Comparison of ENCODE assay signal across 11 cellular contexts in genomic region chr2:174554514-174555119, GRCh38.
DNase-seq lines count a peak whose midpoint lies in the region; ATAC-seq and TF ChIP-seq lines count a peak whose summit lies in the region.
"Had no signal": no experiment of that assay in that cellular context is flagged by ENCODE, and none has a peak within 500 bp of the region (broad histone marks: within the 10 kb centered on the region; RNA-seq: fewer than 3 reads in every experiment).

No MANE protein-coding gene starts in this region.

- peaks cover 43% of the 10 kb centered on the region for H3F3A ChIP-seq in SU-DHL-6 (ENCODE audit: insufficient read depth)

- no peaks in the 10 kb centered on the region for H3K27me3 ChIP-seq in SU-DHL-6 (ENCODE audit: low read length)
- H3K27me3 ChIP-seq in effector memory CD4-positive, alpha-beta T cell (replicated peaks; ENCODE audit: control insufficient read depth, insufficient read depth, low read length, poor library complexity, severe bottlenecking): no peaks in the 10 kb centered on the region
- H3K27me3 ChIP-seq: tibial artery had no signal

- no peak for TF ChIP-seq CTCF in SU-DHL-6 (IDR thresholded peaks at IDR 0.05; ENCODE audit: insufficient read depth, low read length, poor library complexity, severe bottlenecking)

- ATAC-seq in stimulated activated naive CD8-positive, alpha-beta T cell treated with anti-CD3 and anti-CD28 coated beads, Interleukin-15, amount 100 ng/mL, for 72 hours: peak; percentile 63
- ATAC-seq in GM21360 (IDR thresholded peaks at IDR 0.05; ENCODE audit: unreplicated experiment) (no peak), GM18858 (IDR thresholded peaks at IDR 0.05; ENCODE audit: unreplicated experiment) (no peak)

- CTCF ChIA-PET in activated naive CD4-positive, alpha-beta T cell treated with anti-CD3 and anti-CD28 coated beads, Interleukin-2, amount 10 ng/mL, durations not matched to agents 7 days and 5 days (lab: Charles Lee): interaction anchor here (0.8 kb wide), 1 partner anchor 133 kb away, joined by 4 read pairs; no protein-coding TSS in a partner anchor

- peaks cover 6% of the 10 kb centered on the region for H3K9me3 Mint-ChIP-seq in activated naive CD4-positive, alpha-beta T cell treated with anti-CD3 and anti-CD28 coated beads, Interleukin-2, amount 10 ng/mL, durations not matched to agents 7 days and 5 days
- H3K9me3 Mint-ChIP-seq in stimulated activated naive CD8-positive, alpha-beta T cell treated with anti-CD3 and anti-CD28 coated beads, Interleukin-15, amount 100 ng/mL, for 72 hours: no peaks in the 10 kb centered on the region

- peak overlapping the region; percentile 14 for H3K4me2 ChIP-seq in SU-DHL-6 (ENCODE audit: low read depth, low read length, poor library complexity, severe bottlenecking)

- peak overlapping the region; percentile 85 for H3K27ac Mint-ChIP-seq in activated naive CD4-positive, alpha-beta T cell treated with anti-CD3 and anti-CD28 coated beads, Interleukin-2, amount 10 ng/mL, durations not matched to agents 7 days and 5 days
- peak overlapping the region; percentile 71 to 95 for H3K27ac Mint-ChIP-seq in stimulated activated naive CD8-positive, alpha-beta T cell treated with anti-CD3 and anti-CD28 coated beads, Interleukin-15, amount 100 ng/mL, for 72 hours

- peaks cover 16% of the 10 kb centered on the region for H3K4me1 ChIP-seq in effector memory CD4-positive, alpha-beta T cell (ENCODE audit: control insufficient read depth, insufficient read depth, low read length, poor library complexity, severe bottlenecking)
- H3K4me1 ChIP-seq: tibial artery had no signal

- H3K36me3 ChIP-seq in SU-DHL-6 (ENCODE audit: low read length): peaks cover 8% of the 10 kb centered on the region; the same call in 1 of the 2 replicates
- H3K36me3 ChIP-seq in effector memory CD4-positive, alpha-beta T cell (ENCODE audit: control insufficient read depth, insufficient read depth, low read length): peaks cover 11% of the 10 kb centered on the region

- no peaks in the 10 kb centered on the region for H3K27me3 Mint-ChIP-seq in activated naive CD4-positive, alpha-beta T cell treated with anti-CD3 and anti-CD28 coated beads, Interleukin-2, amount 10 ng/mL, durations not matched to agents 7 days and 5 days
- H3K27me3 Mint-ChIP-seq in stimulated activated naive CD8-positive, alpha-beta T cell treated with anti-CD3 and anti-CD28 coated beads, Interleukin-15, amount 100 ng/mL, for 72 hours: no peaks in the 10 kb centered on the region

- no peak overlapping the region for H3K4me3 ChIP-seq in SU-DHL-6 (ENCODE audit: insufficient read depth, low read length, poor library complexity, severe bottlenecking)
- no peak overlapping the region for H3K4me3 ChIP-seq in effector memory CD4-positive, alpha-beta T cell (ENCODE audit: insufficient read depth, low read depth, low read length, poor library complexity, severe bottlenecking)
- H3K4me3 ChIP-seq: tibial artery had no signal

- no peak overlapping the region for H3K9ac ChIP-seq in SU-DHL-6 (ENCODE audit: low read length)

- H3K4me1 Mint-ChIP-seq in activated naive CD4-positive, alpha-beta T cell treated with anti-CD3 and anti-CD28 coated beads, Interleukin-2, amount 10 ng/mL, durations not matched to agents 7 days and 5 days: peaks cover 42% of the 10 kb centered on the region
- peaks cover 54% of the 10 kb centered on the region for H3K4me1 Mint-ChIP-seq in stimulated activated naive CD8-positive, alpha-beta T cell treated with anti-CD3 and anti-CD28 coated beads, Interleukin-15, amount 100 ng/mL, for 72 hours

- H4K20me1 ChIP-seq in SU-DHL-6 (ENCODE audit: low read depth, low read length): no peaks in the 10 kb centered on the region

- peak overlapping the region; percentile 61 for H3K27ac ChIP-seq in SU-DHL-6 (ENCODE audit: low read depth, low read length)
- peak overlapping the region; percentile 72 for H3K27ac ChIP-seq in effector memory CD4-positive, alpha-beta T cell (ENCODE audit: insufficient read depth, low read length, poor library complexity, severe bottlenecking)
- H3K27ac ChIP-seq: tibial artery had no signal

- H3K9me2 ChIP-seq in SU-DHL-6 (replicated peaks; ENCODE audit: insufficient read depth, low read length): no peaks in the 10 kb centered on the region

- no peak overlapping the region for H3K4me3 Mint-ChIP-seq in activated naive CD4-positive, alpha-beta T cell treated with anti-CD3 and anti-CD28 coated beads, Interleukin-2, amount 10 ng/mL, durations not matched to agents 7 days and 5 days
- H3K4me3 Mint-ChIP-seq in stimulated activated naive CD8-positive, alpha-beta T cell treated with anti-CD3 and anti-CD28 coated beads, Interleukin-15, amount 100 ng/mL, for 72 hours: peak overlapping the region; percentile 27 to 39

- H3K9me3 ChIP-seq in SU-DHL-6 (ENCODE audit: insufficient read depth, low read length): no peaks in the 10 kb centered on the region
- no peaks in the 10 kb centered on the region for H3K9me3 ChIP-seq in effector memory CD4-positive, alpha-beta T cell (ENCODE audit: control insufficient read depth, low read length)
- H3K9me3 ChIP-seq: tibial artery had no signal

- DNase-seq in activated naive CD4-positive, alpha-beta T cell treated with anti-CD3 and anti-CD28 coated beads, Interleukin-2, amount 10 ng/mL, durations not matched to agents 7 days and 5 days: no peak
- no peak for DNase-seq in activated naive CD4-positive, alpha-beta T cell treated with Interleukin-2 at 50 U/mL for 16 hours
- DNase-seq in effector memory CD4-positive, alpha-beta T cell: no peak
- no peak for DNase-seq in stimulated activated naive CD8-positive, alpha-beta T cell treated with anti-CD3 and anti-CD28 coated beads, Interleukin-15, amount 100 ng/mL, for 72 hours
- no peak for DNase-seq in NCI-H524 (lab: John Stamatoyannopoulos, UW)
- DNase-seq: mammary epithelial cell, NCI-H2107, tibial artery had no signal

- H3K79me2 ChIP-seq in SU-DHL-6 (ENCODE audit: insufficient read depth, low read length): no peaks in the 10 kb centered on the region

- H3K36me3 Mint-ChIP-seq in activated naive CD4-positive, alpha-beta T cell treated with anti-CD3 and anti-CD28 coated beads, Interleukin-2, amount 10 ng/mL, durations not matched to agents 7 days and 5 days: peaks cover 47% of the 10 kb centered on the region

- no peak overlapping the region for H2AFZ ChIP-seq in SU-DHL-6 (ENCODE audit: low read depth, low read length, severe bottlenecking)
